13 cellular contexts compared by ENCODE assay signal in the genomic region with DNA sequence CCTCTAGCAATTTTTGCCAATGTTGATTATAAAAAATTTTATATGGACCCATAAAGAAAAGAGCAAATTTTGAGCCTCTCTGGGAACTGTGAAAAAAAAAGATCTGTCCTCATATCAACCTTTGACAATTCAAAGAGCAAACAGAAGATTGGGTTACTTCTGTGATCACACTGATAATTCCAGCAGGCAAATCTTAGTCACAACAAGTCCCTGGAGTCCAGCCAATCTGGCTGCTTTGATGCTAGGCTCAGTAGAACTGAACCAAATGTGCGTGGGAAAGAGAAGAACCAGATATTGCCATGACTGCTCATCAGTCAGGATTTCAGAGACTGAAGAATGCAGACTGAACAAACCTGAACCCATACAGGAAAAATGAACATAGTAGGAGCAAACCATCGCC.
DNase-seq lines count a peak whose midpoint lies in the region; TF ChIP-seq lines count a peak whose summit lies in the region.
"Had no signal": no experiment of that assay in that cellular context is flagged by ENCODE, and none has a peak within 500 bp of the region (broad histone marks: within the 10 kb centered on the region; RNA-seq: fewer than 3 reads in every experiment).

No MANE protein-coding gene starts in this region.

- H3K14ac ChIP-seq in neuronal stem cell (ENCODE audit: low read length): no peak overlapping the region

- H3K23ac ChIP-seq in neuronal stem cell (ENCODE audit: low read depth, low read length, poor library complexity): no peak overlapping the region

- H3K9me3 ChIP-seq in PC-9 (ENCODE audit: insufficient read depth, low read depth) (no peaks in the 10 kb centered on the region), neuronal stem cell (replicated peaks in 1 of 2; ENCODE audit: control insufficient read depth in 2 of 2, insufficient read depth in 1 of 2, low read depth in 1 of 2, low read length in 2 of 2) (peaks cover 0 to 4% of the 10 kb centered on the region in 2 donors)
- H3K9me3 ChIP-seq: gastroesophageal sphincter, tibial nerve had no signal

- no peak overlapping the region for H2AK5ac ChIP-seq in neuronal stem cell (ENCODE audit: low read depth, low read length)

- no peaks in the 10 kb centered on the region for H3F3A ChIP-seq in PC-9 (ENCODE audit: insufficient read depth, low read depth)

- no peak overlapping the region for H3K4me2 ChIP-seq in PC-9
- H3K4me2 ChIP-seq in neuronal stem cell (ENCODE audit: insufficient read depth, low read length, poor library complexity, severe bottlenecking): no peak overlapping the region
- H3K4me2 ChIP-seq: KMS-11 had no signal

- no peak overlapping the region for H2BK15ac ChIP-seq in neuronal stem cell (ENCODE audit: low read length)

- H3K18ac ChIP-seq in neuronal stem cell (ENCODE audit: low read length): no peak overlapping the region

- peak; percentile 47 for DNase-seq in Daoy (ENCODE audit: low read depth)
- DNase-seq in PC-9: peak; percentile 67 to 71
- peak; percentile 78 for DNase-seq in fibroblast of gingiva (ENCODE audit: low read depth)
- peak; percentile 93 for DNase-seq in skeletal muscle cell (ENCODE audit: low read depth)
- DNase-seq in neuronal stem cell (ENCODE audit: low spot score): no peak
- no peak for DNase-seq in RKO (ENCODE audit: low spot score)
- DNase-seq in NCI-H446 treated with DMSO at 0.1 percent for 48 hours (lab: John Stamatoyannopoulos, UW): no peak
- DNase-seq in NCI-H345 treated with DMSO at 0.1 percent for 48 hours (lab: John Stamatoyannopoulos, UW; ENCODE audit: unreplicated experiment): no peak
- DNase-seq: activated B cell treated with CpG ODN at 0.5 μM for 24 hours; stimulated activated CD4-positive, alpha-beta T cell treated with anti-CD3 and anti-CD28 coated beads, Interleukin-1b, Interleukin-23, amount 100 ng/mL, for 48 hours had no signal

- H3K27ac ChIP-seq in PC-9: no peak overlapping the region
- H3K27ac ChIP-seq in neuronal stem cell (replicated peaks; ENCODE audit: low read length): no peak overlapping the region
- H3K27ac ChIP-seq: gastroesophageal sphincter, KMS-11, tibial nerve had no signal

- H3K36me3 ChIP-seq in PC-9 (ENCODE audit: low read depth) (no peaks in the 10 kb centered on the region), neuronal stem cell (replicated peaks in 1 of 2; ENCODE audit: control insufficient read depth in 2 of 2, insufficient read depth in 2 of 2, low read length in 2 of 2) (no peaks in the 10 kb centered on the region)
- H3K36me3 ChIP-seq: gastroesophageal sphincter, tibial nerve had no signal

- H3K9ac ChIP-seq in neuronal stem cell (ENCODE audit: low read depth, low read length, poor library complexity): no peak overlapping the region
- H3K9ac ChIP-seq: KMS-11 had no signal

- H2BK12ac ChIP-seq in neuronal stem cell (ENCODE audit: low read length): no peak overlapping the region

- intact Hi-C loops in PC-9 (cut with micrococcal nuclease; ENCODE audit: unreplicated experiment): loop anchor here (1.0 to 10.0 kb wide), 3 partner anchors 63 to 212 kb away; no protein-coding TSS in a partner anchor

- WGBS in neuronal stem cell (ENCODE audit: extremely low coverage in 2 of 2, insufficient read length in 2 of 2, insufficient replicate concordance in 1 of 2), 2 donors: no CpG with 5 or more reads among the region's 2 CpGs

- no peaks in the 10 kb centered on the region for H3K9me2 ChIP-seq in PC-9 (ENCODE audit: insufficient read depth)

- TF ChIP-seq CTCF in PC-9 (conservative IDR thresholded peaks at IDR 0.05): no peak

- H2BK5ac ChIP-seq in neuronal stem cell (ENCODE audit: low read length): no peak overlapping the region

- no peaks in the 10 kb centered on the region for H3K27me3 ChIP-seq in PC-9 (ENCODE audit: insufficient read depth, low read depth)
- no peaks in the 10 kb centered on the region for H3K27me3 ChIP-seq in neuronal stem cell (ENCODE audit: control insufficient read depth in 3 of 3, insufficient read depth in 3 of 3, low read depth in 1 of 3, low read length in 3 of 3)
- H3K27me3 ChIP-seq: gastroesophageal sphincter, tibial nerve had no signal

- no peak overlapping the region for H4K8ac ChIP-seq in neuronal stem cell (ENCODE audit: low read depth, low read length)

- H3K79me2 ChIP-seq in PC-9 (ENCODE audit: low read depth): no peaks in the 10 kb centered on the region

- H3K4me1 ChIP-seq in PC-9 (replicated peaks; ENCODE audit: insufficient read depth) (no peaks in the 10 kb centered on the region), neuronal stem cell (ENCODE audit: control insufficient read depth in 2 of 2, insufficient read depth in 1 of 2, low read depth in 1 of 2, low read length in 2 of 2) (peaks cover 0 to 3% of the 10 kb centered on the region in 2 donors)
- H3K4me1 ChIP-seq: gastroesophageal sphincter, tibial nerve had no signal

- H2AFZ ChIP-seq in PC-9: no peak overlapping the region
- no peak overlapping the region for H2AFZ ChIP-seq in neuronal stem cell (ENCODE audit: low read length)

- H4K20me1 ChIP-seq in PC-9 (ENCODE audit: insufficient read depth): no peaks in the 10 kb centered on the region

- POLR2A ChIA-PET in PC-9 (lab: Charles Lee; ENCODE audit: unreplicated experiment): interaction anchor here (0.7 kb wide), 1 partner anchor 124 kb away, joined by 5 read pairs; no protein-coding TSS in a partner anchor

- BruUV-seq in PC-9 (replicated peaks; lab: Mats Ljungman, UMichigan): no TSS peak

- no peak overlapping the region for H3K4ac ChIP-seq in neuronal stem cell (ENCODE audit: low read length)

- no peaks in the 10 kb centered on the region for H3K79me1 ChIP-seq in neuronal stem cell (ENCODE audit: low read depth, low read length)

- H3K4me3 ChIP-seq in PC-9 (no peak overlapping the region), skeletal muscle cell (ENCODE audit: low read depth, low read length) (no peak overlapping the region), neuronal stem cell (ENCODE audit: low read length in 2 of 2) (no peak overlapping the region)
- H3K4me3 ChIP-seq: gastroesophageal sphincter, tibial nerve had no signal

- CTCF ChIA-PET in PC-9 (lab: Charles Lee): no interaction called here

- no peak overlapping the region for H2BK120ac ChIP-seq in neuronal stem cell (ENCODE audit: low read depth, low read length)

- no peak overlapping the region for H4K91ac ChIP-seq in neuronal stem cell (ENCODE audit: low read depth, low read length, poor library complexity)

Comparison
In these comparisons a context has a peak if more than half of its experiments do, and no peak if none do; other contexts are left out.
1. DNase-seq: peak in Daoy (single experiment), PC-9 (2 of 2), fibroblast of gingiva (single experiment) and skeletal muscle cell (single experiment); none in neuronal stem cell (single experiment), RKO (single experiment), NCI-H446 treated with DMSO at 0.1 percent for 48 hours (single experiment) and NCI-H345 treated with DMSO at 0.1 percent for 48 hours (single experiment).